ENCODE assay signal across 9 cellular contexts in genomic region chr12:74365178-74365964, GRCh38.
DNase-seq lines count a peak whose midpoint lies in the region; ATAC-seq and TF ChIP-seq lines count a peak whose summit lies in the region.
"Had no signal": no experiment of that assay in that cellular context is flagged by ENCODE, and none has a peak within 500 bp of the region (broad histone marks: within the 10 kb centered on the region; RNA-seq: fewer than 3 reads in every experiment).

No MANE protein-coding gene starts in this region.

- in situ Hi-C loops in G401 (cut with HindIII; ENCODE audit: low sequenced_read_pairs): no loop called here

- CTCF ChIA-PET in PC-3 (lab: Charles Lee): interaction anchor here (0.6 kb wide), 1 partner anchor 911 kb away, joined by 3 read pairs; no protein-coding TSS in a partner anchor

- peak; percentile 71 for DNase-seq in D341Med (ENCODE audit: low spot score)
- DNase-seq in PC-3: peak; percentile 71
- peak; percentile 49 for DNase-seq in fibroblast of the conjunctiva (ENCODE audit: low read depth)
- DNase-seq in thyroid gland: peak; percentile 8 to 12
- no peak for DNase-seq in Right ventricle myocardium superior
- no peak for DNase-seq in G401 (ENCODE audit: low spot score)
- DNase-seq: naive B cell had no signal

- no peaks in the 10 kb centered on the region for H4K20me1 ChIP-seq in PC-3 (ENCODE audit: low read length)

- H3K9me2 ChIP-seq in PC-3 (replicated peaks; ENCODE audit: low read length): no peaks in the 10 kb centered on the region

- POLR2A ChIA-PET in PC-3 (lab: Charles Lee; ENCODE audit: unreplicated experiment): interaction anchor here (0.5 kb wide), 1 partner anchor 15 kb away, joined by 5 read pairs; no protein-coding TSS in a partner anchor

- H3K4me3 ChIP-seq in PC-3 (ENCODE audit: low read length) (no peak overlapping the region), thyroid gland (replicated peaks in 1 of 3) (no peak overlapping the region)

- H3K36me3 ChIP-seq in PC-3 (ENCODE audit: low read depth, low read length) (no peaks in the 10 kb centered on the region), thyroid gland (no peaks in the 10 kb centered on the region)

- ATAC-seq in GM18868 (IDR thresholded peaks at IDR 0.05; ENCODE audit: unreplicated experiment) (peak; percentile 91), HG03045 (IDR thresholded peaks at IDR 0.05; ENCODE audit: unreplicated experiment) (peak; percentile 77), PC-3 (peak; percentile 88), Right ventricle myocardium superior (ENCODE audit: poor library complexity) (no peak)

- no peak for TF ChIP-seq POLR2A in thyroid gland (IDR thresholded peaks at IDR 0.05)

- intact Hi-C loops in PC-3 (cut with micrococcal nuclease): loop anchor here (1.0 kb wide), 1 partner anchor 254 kb away; no protein-coding TSS in a partner anchor
- intact Hi-C loops in thyroid gland (cut with DNase I): no loop called here
- intact Hi-C loops in Right ventricle myocardium superior (cut with DNase I): no loop called here

- H3K27ac ChIP-seq in PC-3 (ENCODE audit: low read length): no peak overlapping the region
- H3K27ac ChIP-seq in thyroid gland: no peak overlapping the region

- no peaks in the 10 kb centered on the region for H3K9me3 ChIP-seq in PC-3 (ENCODE audit: low read length)
- H3K9me3 ChIP-seq in thyroid gland: no peaks in the 10 kb centered on the region

- H3F3A ChIP-seq in PC-3 (ENCODE audit: low read length, unreplicated experiment): no peaks in the 10 kb centered on the region

- no TSS peak for BruUV-seq in PC-3 (replicated peaks; lab: Mats Ljungman, UMichigan)

- H3K4me1 ChIP-seq in PC-3 (ENCODE audit: insufficient read depth, low read length): no peaks in the 10 kb centered on the region; the same call in 1 of the 2 replicates
- H3K4me1 ChIP-seq in thyroid gland: no peaks in the 10 kb centered on the region

- no peak overlapping the region for H3K9ac ChIP-seq in PC-3 (ENCODE audit: low read length)

- H3K4me2 ChIP-seq in PC-3 (ENCODE audit: low read length): no peak overlapping the region

- 82 to 87% methylated on average over 6 of the region's 6 CpGs for WGBS in thyroid gland, 2 donors

- H3K27me3 ChIP-seq in PC-3 (ENCODE audit: low read length): no peaks in the 10 kb centered on the region
- H3K27me3 ChIP-seq in thyroid gland: no peaks in the 10 kb centered on the region

- peak; percentile 91 for TF ChIP-seq CTCF in PC-3 (conservative IDR thresholded peaks at IDR 0.05; ENCODE audit: low read depth, low read length)
- TF ChIP-seq CTCF in thyroid gland (IDR thresholded peaks at IDR 0.05): peak in 1 of 6 experiments; percentile 20

- H3K79me2 ChIP-seq in PC-3 (ENCODE audit: low read length): no peaks in the 10 kb centered on the region

- H2AFZ ChIP-seq in PC-3 (ENCODE audit: low read length): peak overlapping the region; percentile 48

Comparison
In these comparisons a context has a peak if more than half of its experiments do, and no peak if none do; other contexts are left out.
1. DNase-seq: peak in D341Med (single experiment), PC-3 (single experiment), fibroblast of the conjunctiva (single experiment) and thyroid gland (2 of 2); none in Right ventricle myocardium superior (single experiment) and G401 (single experiment).